24 cellular contexts compared by ENCODE assay signal in the genomic region with DNA sequence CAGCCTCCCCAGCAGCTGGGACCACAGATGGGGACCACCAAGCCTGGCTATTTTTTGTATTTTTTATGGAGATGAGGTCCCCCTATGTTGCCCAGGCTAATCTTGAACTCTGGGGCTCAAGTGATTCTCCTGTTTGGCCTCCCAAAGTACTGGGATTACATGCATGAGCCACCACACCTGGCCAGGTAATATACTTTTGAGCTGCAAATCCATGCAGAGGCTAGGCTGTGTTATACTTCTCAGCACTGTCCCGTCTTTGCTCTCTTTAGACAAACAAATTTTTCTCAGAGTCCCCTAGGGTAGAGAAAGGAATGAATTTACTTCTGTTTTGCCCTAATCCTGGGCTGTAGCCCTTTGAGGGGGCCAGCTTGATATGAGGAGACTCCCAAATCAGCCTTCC.
"Had no signal": no experiment of that assay in that cellular context is flagged by ENCODE, and none has a peak within 500 bp of the region (broad histone marks: within the 10 kb centered on the region; RNA-seq: fewer than 3 reads in every experiment).

No MANE protein-coding gene starts in this region.

- H3K4me3 ChIP-seq: colonic mucosa, coronary artery, dorsolateral prefrontal cortex, esophagus muscularis mucosa, esophagus squamous epithelium, gastrocnemius medialis, gastroesophageal sphincter, heart left ventricle, heart right ventricle had no signal

- H3K4me1 ChIP-seq: colonic mucosa, esophagus muscularis mucosa, esophagus squamous epithelium, foreskin keratinocyte, gastrocnemius medialis, gastroesophageal sphincter, heart left ventricle, heart right ventricle had no signal

- H3K9me3 ChIP-seq: colonic mucosa, gastrocnemius medialis had no signal

- DNase-seq: colonic mucosa; cortex of kidney; dermis blood vessel endothelial cell; dorsolateral prefrontal cortex; effector CD4-positive, alpha-beta T cell; effector CD8-positive, alpha-beta T cell; effector memory CD4-positive, alpha-beta T cell; effector memory CD8-positive, alpha-beta T cell; endodermal cell; erythroblast; esophagus squamous epithelium; foreskin fibroblast; foreskin keratinocyte; foreskin melanocyte; gastrocnemius medialis; glutamatergic neuron; head of caudate nucleus; heart left ventricle; heart right ventricle had no signal

- H3K36me3 ChIP-seq: colonic mucosa, esophagus muscularis mucosa, esophagus squamous epithelium, gastrocnemius medialis, gastroesophageal sphincter, heart left ventricle, heart right ventricle had no signal

- ATAC-seq: effector memory CD8-positive, alpha-beta T cell; esophagus mucosa; foreskin keratinocyte; gastrocnemius medialis; gastroesophageal sphincter; heart left ventricle; heart right ventricle had no signal

- H3K4me3 Mint-ChIP-seq: dendritic cell treated with granulocyte-macrophage colony-stimulating factor and Interleukin-4, amounts not matched to agents 40 ng/mL and 50 ng/mL, for 4 days; effector memory CD8-positive, alpha-beta T cell; endodermal cell had no signal

- H3K4me1 Mint-ChIP-seq: endodermal cell had no signal

- H3K27ac Mint-ChIP-seq: dendritic cell treated with granulocyte-macrophage colony-stimulating factor and Interleukin-4, amounts not matched to agents 40 ng/mL and 50 ng/mL, for 4 days; effector memory CD8-positive, alpha-beta T cell; endodermal cell had no signal
